Comparison of ENCODE assay signal across 8 cellular contexts in genomic region chr7:25862254-25862992, GRCh38.
DNase-seq lines count a peak whose midpoint lies in the region; ATAC-seq and TF ChIP-seq lines count a peak whose summit lies in the region.

No MANE protein-coding gene starts in this region.

- H3K27ac Mint-ChIP-seq in CD14-positive monocyte (peak overlapping the region in 1 of 7 donors; percentile 46), chondrocyte (ENCODE audit: unreplicated experiment) (peak overlapping the region; percentile 75)

- H3K27me3 Mint-ChIP-seq in CD14-positive monocyte (ENCODE audit: low read depth in 3 of 3) (peaks cover 19 to 25% (median 23%) of the 10 kb centered on the region in 3 donors), chondrocyte (ENCODE audit: low read depth) (peaks cover 59% of the 10 kb centered on the region)

- H3K9me3 Mint-ChIP-seq in CD14-positive monocyte (peaks cover 0 to 40% (median 9%) of the 10 kb centered on the region in 7 donors), chondrocyte (ENCODE audit: low read depth) (peaks cover 4% of the 10 kb centered on the region)

- intact Hi-C loops in CD14-positive monocyte (cut with micrococcal nuclease): loop anchor here (5.0 kb wide), 4 partner anchors 1290 to 1310 kb away; partner anchors contain the start of genes HOXA10 (in 1 of the 2), HOXA3 (in 1 of the 2), HOXA7 (in 1 of the 2) and HOXA9 (in 1 of the 2)

- TF ChIP-seq CTCF in CD14-positive monocyte (IDR thresholded peaks at IDR 0.05): no peak
- TF ChIP-seq CTCF in chondrocyte (IDR thresholded peaks at IDR 0.05): no peak

- DNase-seq in CD14-positive monocyte (ENCODE audit: low spot score) (peak; percentile 74), NCI-H345 treated with DMSO at 0.1 percent for 48 hours (lab: John Stamatoyannopoulos, UW; ENCODE audit: unreplicated experiment) (peak; percentile 100), chondrocyte (ENCODE audit: low spot score) (peak; percentile 100), lung microvascular endothelial cell (ENCODE audit: low read depth in 2 of 2) (peak; percentile 98)
- peak; percentile 91 to 94 for DNase-seq in stimulated activated CD8-positive, alpha-beta memory T cell treated with anti-CD3 and anti-CD28 coated beads, Interleukin-15, amount 100 ng/mL, for 48 hours (ENCODE audit: low read depth in 2 of 2)

- ATAC-seq in GM19372 (IDR thresholded peaks at IDR 0.05; ENCODE audit: low read depth, unreplicated experiment) (peak; percentile 87), HG03439 (IDR thresholded peaks at IDR 0.05; ENCODE audit: unreplicated experiment) (peak; percentile 94)
- peak; percentile 87 to 88 for ATAC-seq in activated CD4-positive, CD25-positive, alpha-beta regulatory T cell treated with anti-CD3 and anti-CD28 coated beads, Interleukin-2, amount 50 U/mL, for 24 hours

- H3K4me3 Mint-ChIP-seq in CD14-positive monocyte (peak overlapping the region in 1 of 2 donors; percentile 47), chondrocyte (ENCODE audit: unreplicated experiment) (peak overlapping the region; percentile 62)

- H3K4me1 Mint-ChIP-seq in CD14-positive monocyte: peaks cover 31% of the 10 kb centered on the region
- peaks cover 19% of the 10 kb centered on the region for H3K4me1 Mint-ChIP-seq in chondrocyte (ENCODE audit: low read depth)

- peaks cover 25 to 28% of the 10 kb centered on the region in 2 donors for H3K36me3 Mint-ChIP-seq in CD14-positive monocyte
- H3K36me3 Mint-ChIP-seq in chondrocyte (ENCODE audit: low read depth): peaks cover 1% of the 10 kb centered on the region

Comparison
In these comparisons a context has a peak if more than half of its experiments do, and no peak if none do; other contexts are left out.
1. Peak in every context shown above with its lines: DNase-seq and ATAC-seq.